In the genomic region with DNA sequence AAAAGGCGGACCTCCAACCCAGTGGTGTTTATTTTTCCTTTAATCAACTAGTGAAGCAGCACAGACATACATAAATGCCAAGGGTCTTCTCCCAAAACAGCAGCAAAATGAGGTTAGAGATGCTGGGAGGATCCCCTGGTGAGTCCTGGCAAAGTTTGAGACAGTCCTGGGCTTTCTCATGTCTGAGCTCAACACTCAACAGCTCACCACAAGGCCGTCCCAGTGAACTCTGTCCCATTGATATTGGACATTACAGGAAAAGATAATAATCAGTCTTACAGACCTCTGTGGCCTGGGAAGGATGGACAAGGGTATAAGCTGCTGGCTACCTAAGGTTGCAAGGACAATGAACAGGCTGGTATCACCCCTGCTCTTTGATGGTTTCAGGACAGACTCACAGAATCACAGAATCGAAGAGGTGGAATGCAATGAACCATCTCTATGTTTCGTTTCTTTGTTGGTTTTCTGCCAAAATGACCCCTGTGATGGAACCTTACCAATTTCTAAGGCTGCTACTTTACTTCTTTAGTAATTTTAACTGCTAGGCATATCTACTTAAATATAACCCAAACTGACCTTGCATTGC, we compare ENCODE assay signal across 27 cellular contexts.
"Had no signal": no experiment of that assay in that cellular context is flagged by ENCODE, and none has a peak within 500 bp of the region (broad histone marks: within the 10 kb centered on the region; RNA-seq: fewer than 3 reads in every experiment).

No MANE protein-coding gene starts in this region.

- H3K4me3 ChIP-seq: stomach, suprapubic skin, testis, thoracic aorta, thyroid gland, tibial artery, tibial nerve, transverse colon, upper lobe of left lung, upper lobe of right lung, uterus, vagina had no signal

- DNase-seq: stimulated activated CD4-positive, alpha-beta T cell treated with anti-CD3 and anti-CD28 coated beads, Interleukin-2, amount 100 ng/mL, for 48 hours; stimulated activated CD4-positive, alpha-beta T cell treated with anti-CD3 and anti-CD28 coated beads, Interleukin-4, amount 100 ng/mL, for 1 hour; stimulated activated CD4-positive, alpha-beta T cell treated with anti-CD3 and anti-CD28 coated beads, Interleukin-4, amount 100 ng/mL, for 24 hours; stimulated activated CD4-positive, alpha-beta T cell treated with anti-CD3 and anti-CD28 coated beads, Interleukin-4, amount 100 ng/mL, for 4 hours; stimulated activated CD8-positive, alpha-beta memory T cell treated with anti-CD3 and anti-CD28 coated beads, Interleukin-4, amount 100 ng/mL, for 48 hours; stimulated activated naive B cell treated with anti-CD40 and anti-IgM and Interleukin-4, amounts not matched to agents 10 μg/mL and 1 μg/mL and 100 μg/mL, for 72 hours; stimulated activated naive CD4-positive, alpha-beta T cell; stimulated activated naive CD4-positive, alpha-beta T cell treated with Interleukin-2 at 50 U/mL for 16 hours; stimulated activated naive CD8-positive, alpha-beta T cell treated with anti-CD3 and anti-CD28 coated beads, Interleukin-15, amount 100 ng/mL, for 72 hours; stimulated activated naive CD8-positive, alpha-beta T cell treated with anti-CD3 and anti-CD28 coated beads, Interleukin-15, Interleukin-2, amounts not matched to agents 100 U/mL and 50 U/mL, for 24 hours; stomach; substantia nigra; testis; thyroid gland; tibial artery; transverse colon; trophoblast cell; upper lobe of left lung; upper lobe of right lung; uterus had no signal

- H3K4me1 ChIP-seq: stomach, suprapubic skin, testis, thyroid gland, tibial nerve, transverse colon, upper lobe of left lung, upper lobe of right lung, uterus, vagina had no signal

- H3K36me3 ChIP-seq: stomach, suprapubic skin, thoracic aorta, thyroid gland, tibial artery, tibial nerve, transverse colon, upper lobe of left lung, upper lobe of right lung, uterus, vagina had no signal

- H3K27me3 ChIP-seq: stomach, suprapubic skin, testis, thyroid gland, tibial artery, tibial nerve, transverse colon, upper lobe of left lung, upper lobe of right lung, uterus, vagina had no signal

- H3K9me3 ChIP-seq: stomach, suprapubic skin, testis, thoracic aorta, thyroid gland, tibial artery, upper lobe of left lung, upper lobe of right lung, uterus, vagina had no signal

- ATAC-seq: stimulated activated effector memory CD8-positive, alpha-beta T cell treated with anti-CD3 and anti-CD28 coated beads, Interleukin-12 subunit alpha, Interleukin-12 subunit beta, amount 100 ng/mL, for 72 hours; stimulated activated memory B cell treated with anti-CD40 and anti-IgM and Interleukin-4, amounts not matched to agents 10 μg/mL and 1 μg/mL and 100 μg/mL, for 72 hours; stimulated activated naive B cell treated with anti-CD40 and anti-IgM and Interleukin-4, amounts not matched to agents 10 μg/mL and 1 μg/mL and 100 μg/mL, for 72 hours; stimulated activated naive CD8-positive, alpha-beta T cell treated with anti-CD3 and anti-CD28 coated beads, Interleukin-15, amount 100 ng/mL, for 72 hours; stimulated activated naive CD8-positive, alpha-beta T cell treated with anti-CD3 and anti-CD28 coated beads, Interleukin-15, Interleukin-2, amounts not matched to agents 100 U/mL and 50 U/mL, for 24 hours; upper lobe of right lung had no signal

- H3K27ac ChIP-seq: stomach, suprapubic skin, testis, thoracic aorta, thyroid gland, tibial artery, tibial nerve, transverse colon, upper lobe of left lung, upper lobe of right lung, uterus, vagina had no signal

- FAIRE-seq: urothelium cell line had no signal
